In the genomic region with DNA sequence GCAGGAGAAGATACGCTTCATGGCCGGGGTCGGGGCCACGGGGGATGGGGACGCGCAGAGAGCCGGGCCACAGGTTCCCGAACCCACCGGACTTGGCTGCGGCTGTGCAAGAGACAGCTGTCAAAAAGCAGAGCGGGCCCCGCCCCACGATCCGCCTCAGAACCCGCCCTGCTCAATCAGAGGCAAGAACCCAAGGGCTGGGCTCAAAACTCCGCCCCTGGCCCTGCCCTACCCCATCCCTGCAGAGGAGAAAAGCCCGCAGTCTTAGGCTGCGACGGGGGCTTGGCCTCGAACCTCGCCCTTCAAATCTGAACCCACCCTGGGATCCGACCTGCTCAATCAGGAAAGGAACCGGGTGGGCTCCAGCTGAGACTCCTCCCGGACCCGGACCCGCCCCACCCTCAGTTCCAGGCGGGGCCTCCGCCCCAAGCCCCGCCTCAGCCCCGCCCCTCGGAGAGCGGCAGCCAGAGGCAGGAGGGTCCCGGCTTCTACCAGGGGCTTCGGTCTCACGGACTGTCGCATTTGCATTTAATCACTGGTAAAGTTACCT, we compare ENCODE assay signal across 8 cellular contexts. TPM values are rescaled to one million over a fixed set of nuclear protein-coding genes. Genes with fewer than 3 reads are reported as not detected.
DNase-seq lines count a peak whose midpoint lies in the region; ATAC-seq and TF ChIP-seq lines count a peak whose summit lies in the region.

A gene with protein sequence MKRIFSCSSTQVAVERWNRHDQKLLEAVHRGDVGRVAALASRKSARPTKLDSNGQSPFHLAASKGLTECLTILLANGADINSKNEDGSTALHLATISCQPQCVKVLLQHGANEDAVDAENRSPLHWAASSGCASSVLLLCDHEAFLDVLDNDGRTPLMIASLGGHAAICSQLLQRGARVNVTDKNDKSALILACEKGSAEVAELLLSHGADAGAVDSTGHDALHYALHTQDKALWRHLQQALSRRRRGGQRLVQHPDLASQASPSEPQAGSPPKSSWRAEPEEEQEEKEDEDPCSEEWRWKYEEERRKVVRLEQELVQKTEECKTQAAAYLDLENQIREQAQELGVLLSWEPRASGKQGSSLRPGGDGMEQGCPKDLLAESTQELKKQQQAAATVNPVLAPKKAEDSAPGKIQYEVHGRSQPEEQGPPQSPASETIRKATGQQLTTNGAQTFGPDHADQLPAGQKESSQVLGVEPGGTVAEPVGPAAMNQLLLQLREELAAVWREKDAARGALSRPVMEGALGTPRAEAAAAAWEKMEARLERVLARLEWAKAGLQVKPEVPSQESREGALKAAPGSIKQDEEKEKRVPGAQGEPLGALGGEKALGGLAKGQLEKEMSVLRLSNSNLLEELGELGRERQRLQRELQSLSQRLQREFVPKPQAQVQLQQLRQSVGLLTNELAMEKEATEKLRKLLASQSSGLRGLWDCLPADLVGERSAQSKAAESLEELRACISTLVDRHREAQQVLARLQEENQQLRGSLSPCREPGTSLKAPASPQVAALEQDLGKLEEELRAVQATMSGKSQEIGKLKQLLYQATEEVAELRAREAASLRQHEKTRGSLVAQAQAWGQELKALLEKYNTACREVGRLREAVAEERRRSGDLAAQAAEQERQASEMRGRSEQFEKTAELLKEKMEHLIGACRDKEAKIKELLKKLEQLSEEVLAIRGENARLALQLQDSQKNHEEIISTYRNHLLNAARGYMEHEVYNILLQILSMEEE (minus strand): TSS at position 129 of the 550 bp plus-strand sequence. CDS start 108 bp downstream, at position 21.

- ATAC-seq in GM19035 (IDR thresholded peaks at IDR 0.05; ENCODE audit: unreplicated experiment) (peak; percentile 99), HG03175 (IDR thresholded peaks at IDR 0.05; ENCODE audit: unreplicated experiment) (peak; percentile 100)

- no peaks in the 10 kb centered on the region for H3K27me3 ChIP-seq in AG04450 (ENCODE audit: control insufficient read depth, insufficient read depth, low read length)

- no peak for DNase-seq in AG04450 (ENCODE audit: low read depth, low spot score)
- DNase-seq in NCI-H345 (lab: John Stamatoyannopoulos, UW): peak; percentile 96
- DNase-seq in activated CD4-positive, alpha-beta T cell treated with anti-CD3 and anti-CD28 coated beads for 24 hours (ENCODE audit: low read depth in 2 of 2): peak; percentile 80 to 81
- peak; percentile 87 for DNase-seq in cerebellar cortex (ENCODE audit: low spot score)
- DNase-seq in kidney tubule cell (ENCODE audit: low spot score): peak; percentile 62
- DNase-seq in stimulated activated CD4-positive, alpha-beta T cell treated with anti-CD3 and anti-CD28 coated beads, Interleukin-15, amount 100 ng/mL, for 24 hours: peak; percentile 95

- no peak within 1 kb of the TSS for H3K27ac ChIP-seq in AG04450 (ENCODE audit: low read depth, low read length)

- no peak for TF ChIP-seq CTCF in AG04450 (IDR thresholded peaks at IDR 0.05; ENCODE audit: low read depth, low read length)

- POLR2A ChIA-PET in AG04450 (lab: Yijun Ruan, JAX): interaction anchor here (0.9 to 2.4 kb wide), 3 partner anchors 26 to 152 kb away, joined by 3 to 10 read pairs (median 4); a partner anchor contains a TSS

- H3K9me3 ChIP-seq in AG04450 (ENCODE audit: control insufficient read depth, insufficient read depth, low read length): no peaks in the 10 kb centered on the region

- CTCF ChIA-PET in AG04450 (lab: Charles Lee): interaction anchor here (0.9 kb wide), 1 partner anchor 41 kb away, joined by 3 read pairs; a partner anchor contains a TSS

- H3K4me3 ChIP-seq in AG04450 (ENCODE audit: low read depth, low read length): peak within 1 kb of the TSS; percentile 73

RNA-seq across cellular contexts. Expression of the gene that starts here (rescaled TPM):
- 2.6 and 2.7 TPM in 2 replicates for polyA plus RNA-seq in AG04450 (2011; rRNA removed)
- polyA minus RNA-seq in AG04450 (2011; rRNA and poly(A)+ RNA removed): 0.87 and 0.96 TPM in 2 replicates
